In the genomic region with DNA sequence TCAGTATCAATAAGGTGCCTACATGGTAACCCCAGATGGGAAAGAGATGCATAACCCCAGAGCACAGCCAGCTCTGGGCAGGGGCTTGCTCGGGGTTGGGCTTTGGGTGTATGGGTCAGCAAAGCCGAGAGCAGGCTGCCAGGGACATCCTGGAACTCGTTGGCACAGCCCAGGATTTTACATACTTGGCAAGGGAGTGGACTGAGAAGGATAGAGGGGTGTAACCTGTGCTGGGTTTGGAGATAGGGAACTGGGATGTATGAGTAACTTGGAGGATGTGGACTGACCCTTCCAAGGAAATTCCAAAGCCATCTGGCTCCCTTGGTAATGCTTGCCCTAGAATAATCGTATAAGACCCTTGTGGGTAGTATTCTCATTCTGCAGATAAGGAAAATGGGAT, we compare ENCODE assay signal across 27 cellular contexts. TPM values are rescaled to one million over a fixed set of nuclear protein-coding genes. Genes with fewer than 3 reads are reported as not detected.
A peak's percentile ranks its signal among the peaks of the same experiment; 100 is the strongest.
DNase-seq lines count a peak whose midpoint lies in the region; ATAC-seq and TF ChIP-seq lines count a peak whose summit lies in the region.
"Had no signal": no experiment of that assay in that cellular context is flagged by ENCODE, and none has a peak within 500 bp of the region (broad histone marks: within the 10 kb centered on the region; RNA-seq: fewer than 3 reads in every experiment).

No MANE protein-coding gene starts in this region.

- no peak overlapping the region for H3K27ac ChIP-seq in dorsolateral prefrontal cortex
- H3K27ac ChIP-seq: BLaER1, HL-60, SK-N-MC had no signal

- no peak overlapping the region for H3K27ac Mint-ChIP-seq in mesothelial cell of epicardium
- H3K27ac Mint-ChIP-seq: CD4-positive, alpha-beta T cell had no signal

- H3K9me3 ChIP-seq in MG63: peaks cover 1% of the 10 kb centered on the region; the same call in 1 of the 2 replicates

- no peak for TF ChIP-seq CTCF in AG10803 (conservative IDR thresholded peaks at IDR 0.05; ENCODE audit: low read length)
- TF ChIP-seq CTCF in omental fat pad (IDR thresholded peaks at IDR 0.05): no peak
- TF ChIP-seq CTCF in dorsolateral prefrontal cortex (IDR thresholded peaks at IDR 0.05 in 54 of 56, conservative IDR thresholded peaks at IDR 0.05 in 2 of 56; ENCODE audit: low read depth in 1 of 56, partially characterized antibody in 56 of 56): no peak
- no peak for TF ChIP-seq CTCF in mesothelial cell of epicardium (IDR thresholded peaks at IDR 0.05; ENCODE audit: unreplicated experiment)

- intact Hi-C loops in dorsolateral prefrontal cortex (cut with DNase I): no loop called here

- H3K27me3 ChIP-seq in MG63 (no peaks in the 10 kb centered on the region), dorsolateral prefrontal cortex (peaks cover 0 to 5% (median 0%) of the 10 kb centered on the region in 45 donors)
- H3K27me3 ChIP-seq: BLaER1 had no signal

- no peaks in the 10 kb centered on the region for H3K4me1 Mint-ChIP-seq in mesothelial cell of epicardium

- no peaks in the 10 kb centered on the region for H3K27me3 Mint-ChIP-seq in mesothelial cell of epicardium (ENCODE audit: low read depth)
- H3K27me3 Mint-ChIP-seq: CD4-positive, alpha-beta T cell had no signal

- DNase-seq in AG10803 (ENCODE audit: low read depth): peak; percentile 14
- peak; percentile 52 for DNase-seq in MG63
- DNase-seq in omental fat pad (ENCODE audit: low spot score): no peak
- DNase-seq in dorsolateral prefrontal cortex: no peak
- DNase-seq in NCI-H2196 (lab: John Stamatoyannopoulos, UW; ENCODE audit: unreplicated experiment): no peak
- no peak for DNase-seq in COLO829 (ENCODE audit: low spot score)
- no peak for DNase-seq in mesothelial cell of epicardium (ENCODE audit: low spot score in 2 of 2, unreplicated experiment in 2 of 2)
- DNase-seq: 8988T; ACHN; CD4-positive, alpha-beta T cell; COR-L47; DMS53; GF-D8; Kasumi-1; NCI-H1694; NCI-H2029 treated with DMSO at 0.1 percent for 48 hours; NCI-H2227 treated with DMSO at 0.1 percent for 48 hours; NCI-H510A; NCI-H69; SIG-M5 had no signal

- H3K36me3 Mint-ChIP-seq in mesothelial cell of epicardium: no peaks in the 10 kb centered on the region

- H3K9me3 Mint-ChIP-seq in mesothelial cell of epicardium: peaks cover 10% of the 10 kb centered on the region

- ATAC-seq in SK-N-SH treated with all-trans-retinoic acid at 6 μM for 48 hours (peak; percentile 18; the same call in 1 of the 3 replicates), omental fat pad (ENCODE audit: low FRiP score) (peak; percentile 90)
- ATAC-seq: HCT116, HepG2, K562 had no signal

- H3K4me3 ChIP-seq in AG10803 (ENCODE audit: low read length) (no peak overlapping the region), MG63 (no peak overlapping the region), dorsolateral prefrontal cortex (no peak overlapping the region)
- H3K4me3 ChIP-seq: BLaER1, K562, SK-N-MC had no signal

- H3K4me3 Mint-ChIP-seq in mesothelial cell of epicardium: no peak overlapping the region
- H3K4me3 Mint-ChIP-seq: CD4-positive, alpha-beta T cell had no signal

- H3K36me3 ChIP-seq in MG63: no peaks in the 10 kb centered on the region
- H3K36me3 ChIP-seq: BLaER1 had no signal

TF ChIP-seq in SK-N-SH treated with all-trans-retinoic acid at 6 μM for 48 hours, 23 proteins besides CTCF, POLR2A, EP300 and RAD21:
- no peak for TF ChIP-seq CSDC2 (CRISPR knock-in tag; IDR thresholded peaks at IDR 0.05)
- no peak for TF ChIP-seq TOX (CRISPR knock-in tag; IDR thresholded peaks at IDR 0.05; ENCODE audit: borderline replicate concordance)
- no peak for TF ChIP-seq ZNF70 (CRISPR knock-in tag; IDR thresholded peaks at IDR 0.05)
- TF ChIP-seq, protein P1, sequence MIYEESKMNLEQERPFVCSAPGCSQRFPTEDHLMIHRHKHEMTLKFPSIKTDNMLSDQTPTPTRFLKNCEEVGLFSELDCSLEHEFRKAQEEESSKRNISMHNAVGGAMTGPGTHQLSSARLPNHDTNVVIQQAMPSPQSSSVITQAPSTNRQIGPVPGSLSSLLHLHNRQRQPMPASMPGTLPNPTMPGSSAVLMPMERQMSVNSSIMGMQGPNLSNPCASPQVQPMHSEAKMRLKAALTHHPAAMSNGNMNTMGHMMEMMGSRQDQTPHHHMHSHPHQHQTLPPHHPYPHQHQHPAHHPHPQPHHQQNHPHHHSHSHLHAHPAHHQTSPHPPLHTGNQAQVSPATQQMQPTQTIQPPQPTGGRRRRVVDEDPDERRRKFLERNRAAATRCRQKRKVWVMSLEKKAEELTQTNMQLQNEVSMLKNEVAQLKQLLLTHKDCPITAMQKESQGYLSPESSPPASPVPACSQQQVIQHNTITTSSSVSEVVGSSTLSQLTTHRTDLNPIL (CRISPR knock-in tag; IDR thresholded peaks at IDR 0.05; ENCODE audit: low read depth): no peak
- TF ChIP-seq RARB (CRISPR knock-in tag; IDR thresholded peaks at IDR 0.05): no peak
- TF ChIP-seq ZNF565 (CRISPR knock-in tag; conservative IDR thresholded peaks at IDR 0.05; ENCODE audit: low read depth): no peak
- TF ChIP-seq GLIS3 (CRISPR knock-in tag; IDR thresholded peaks at IDR 0.05): no peak
- TF ChIP-seq ARNTL (CRISPR knock-in tag; IDR thresholded peaks at IDR 0.05; ENCODE audit: borderline replicate concordance, low read depth): no peak
- TF ChIP-seq, protein P2, sequence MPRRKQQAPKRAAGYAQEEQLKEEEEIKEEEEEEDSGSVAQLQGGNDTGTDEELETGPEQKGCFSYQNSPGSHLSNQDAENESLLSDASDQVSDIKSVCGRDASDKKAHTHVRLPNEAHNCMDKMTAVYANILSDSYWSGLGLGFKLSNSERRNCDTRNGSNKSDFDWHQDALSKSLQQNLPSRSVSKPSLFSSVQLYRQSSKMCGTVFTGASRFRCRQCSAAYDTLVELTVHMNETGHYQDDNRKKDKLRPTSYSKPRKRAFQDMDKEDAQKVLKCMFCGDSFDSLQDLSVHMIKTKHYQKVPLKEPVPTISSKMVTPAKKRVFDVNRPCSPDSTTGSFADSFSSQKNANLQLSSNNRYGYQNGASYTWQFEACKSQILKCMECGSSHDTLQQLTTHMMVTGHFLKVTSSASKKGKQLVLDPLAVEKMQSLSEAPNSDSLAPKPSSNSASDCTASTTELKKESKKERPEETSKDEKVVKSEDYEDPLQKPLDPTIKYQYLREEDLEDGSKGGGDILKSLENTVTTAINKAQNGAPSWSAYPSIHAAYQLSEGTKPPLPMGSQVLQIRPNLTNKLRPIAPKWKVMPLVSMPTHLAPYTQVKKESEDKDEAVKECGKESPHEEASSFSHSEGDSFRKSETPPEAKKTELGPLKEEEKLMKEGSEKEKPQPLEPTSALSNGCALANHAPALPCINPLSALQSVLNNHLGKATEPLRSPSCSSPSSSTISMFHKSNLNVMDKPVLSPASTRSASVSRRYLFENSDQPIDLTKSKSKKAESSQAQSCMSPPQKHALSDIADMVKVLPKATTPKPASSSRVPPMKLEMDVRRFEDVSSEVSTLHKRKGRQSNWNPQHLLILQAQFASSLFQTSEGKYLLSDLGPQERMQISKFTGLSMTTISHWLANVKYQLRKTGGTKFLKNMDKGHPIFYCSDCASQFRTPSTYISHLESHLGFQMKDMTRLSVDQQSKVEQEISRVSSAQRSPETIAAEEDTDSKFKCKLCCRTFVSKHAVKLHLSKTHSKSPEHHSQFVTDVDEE (CRISPR knock-in tag; IDR thresholded peaks at IDR 0.05): no peak
- TF ChIP-seq, protein P3, sequence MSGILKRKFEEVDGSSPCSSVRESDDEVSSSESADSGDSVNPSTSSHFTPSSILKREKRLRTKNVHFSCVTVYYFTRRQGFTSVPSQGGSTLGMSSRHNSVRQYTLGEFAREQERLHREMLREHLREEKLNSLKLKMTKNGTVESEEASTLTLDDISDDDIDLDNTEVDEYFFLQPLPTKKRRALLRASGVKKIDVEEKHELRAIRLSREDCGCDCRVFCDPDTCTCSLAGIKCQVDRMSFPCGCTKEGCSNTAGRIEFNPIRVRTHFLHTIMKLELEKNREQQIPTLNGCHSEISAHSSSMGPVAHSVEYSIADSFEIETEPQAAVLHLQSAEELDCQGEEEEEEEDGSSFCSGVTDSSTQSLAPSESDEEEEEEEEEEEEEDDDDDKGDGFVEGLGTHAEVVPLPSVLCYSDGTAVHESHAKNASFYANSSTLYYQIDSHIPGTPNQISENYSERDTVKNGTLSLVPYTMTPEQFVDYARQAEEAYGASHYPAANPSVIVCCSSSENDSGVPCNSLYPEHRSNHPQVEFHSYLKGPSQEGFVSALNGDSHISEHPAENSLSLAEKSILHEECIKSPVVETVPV (CRISPR knock-in tag; IDR thresholded peaks at IDR 0.05): no peak
- no peak for TF ChIP-seq ISL1 (CRISPR knock-in tag; IDR thresholded peaks at IDR 0.05)
- no peak for TF ChIP-seq ZNF8 (CRISPR knock-in tag; IDR thresholded peaks at IDR 0.05)
- TF ChIP-seq ZFP3 (CRISPR knock-in tag; IDR thresholded peaks at IDR 0.05): no peak
- no peak for TF ChIP-seq SNAI2 (CRISPR knock-in tag; IDR thresholded peaks at IDR 0.05)
- no peak for TF ChIP-seq TCF4 (CRISPR knock-in tag; IDR thresholded peaks at IDR 0.05; ENCODE audit: borderline replicate concordance)

RNA-seq across cellular contexts. Expression of a gene that starts 44.2 kb away (rescaled TPM):
- 0.95 and 3.1 TPM in 2 replicates for total RNA-seq in MG63 (2014; rRNA removed; shearing (Covaris generic); ENCODE audit: low replicate concordance)
- not detected for total RNA-seq in omental fat pad
- 1 to 10 TPM in 25 of 120 experiments, under 1 TPM in 91, not detected in 4; 0.25 to 2.3 (median 0.68) TPM for total RNA-seq in dorsolateral prefrontal cortex
- 0.07 to 0.47 TPM (median 0.31 TPM) in 3 replicates for total RNA-seq in mesothelial cell of epicardium
- total RNA-seq: CD4-positive, alpha-beta T cell had no signal

Comparison
In these comparisons a context has a peak if more than half of its experiments do, and no peak if none do; other contexts are left out.
1. DNase-seq: peak in AG10803 (single experiment) and MG63 (single experiment); none in omental fat pad (single experiment), dorsolateral prefrontal cortex (0 of 10), NCI-H2196 (single experiment), COLO829 (single experiment) and mesothelial cell of epicardium (0 of 2).